1 cellular context compared by ENCODE assay signal in the genomic region with DNA sequence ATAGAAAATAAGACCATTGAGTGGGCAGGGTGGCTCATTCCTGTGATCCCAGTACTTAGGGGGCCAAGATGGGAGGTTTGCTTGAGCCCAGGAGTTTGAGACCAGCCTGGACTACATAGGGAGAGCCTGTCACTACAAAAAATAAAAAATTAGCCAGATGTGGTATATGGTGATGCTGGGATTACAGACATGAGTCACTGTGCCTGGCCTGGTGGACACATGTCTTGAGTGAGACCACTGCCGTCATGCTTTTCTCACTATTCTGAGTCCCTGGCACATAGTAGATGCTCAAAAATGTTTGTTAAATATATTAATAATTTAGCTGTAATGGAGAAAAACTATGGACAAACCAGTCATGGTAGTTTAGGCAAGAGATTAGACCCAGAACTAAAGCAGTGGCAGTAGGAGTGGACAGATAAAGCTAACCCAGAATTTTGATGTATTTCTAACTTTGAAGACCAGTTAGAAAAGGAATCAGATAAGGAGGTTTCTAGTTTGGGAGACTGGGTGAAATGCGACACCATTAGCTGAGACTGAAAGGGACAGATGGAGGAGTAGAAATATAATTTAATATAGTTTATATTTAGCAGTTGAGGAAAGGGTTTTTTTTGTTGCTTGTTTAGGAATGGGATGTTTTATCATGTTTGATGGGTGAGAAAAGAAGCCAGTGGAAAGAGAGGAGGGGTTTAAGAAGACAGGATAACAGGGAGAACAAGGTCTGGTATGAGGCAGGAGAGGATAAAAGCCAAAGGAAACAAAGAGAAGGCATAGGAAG.
TF ChIP-seq lines count a peak whose summit lies in the region.

No MANE protein-coding gene starts in this region.

TF ChIP-seq in K562, 482 proteins besides CTCF, POLR2A, EP300 and RAD21 (continued from another document and continues in another):
- TF ChIP-seq, protein P1, sequence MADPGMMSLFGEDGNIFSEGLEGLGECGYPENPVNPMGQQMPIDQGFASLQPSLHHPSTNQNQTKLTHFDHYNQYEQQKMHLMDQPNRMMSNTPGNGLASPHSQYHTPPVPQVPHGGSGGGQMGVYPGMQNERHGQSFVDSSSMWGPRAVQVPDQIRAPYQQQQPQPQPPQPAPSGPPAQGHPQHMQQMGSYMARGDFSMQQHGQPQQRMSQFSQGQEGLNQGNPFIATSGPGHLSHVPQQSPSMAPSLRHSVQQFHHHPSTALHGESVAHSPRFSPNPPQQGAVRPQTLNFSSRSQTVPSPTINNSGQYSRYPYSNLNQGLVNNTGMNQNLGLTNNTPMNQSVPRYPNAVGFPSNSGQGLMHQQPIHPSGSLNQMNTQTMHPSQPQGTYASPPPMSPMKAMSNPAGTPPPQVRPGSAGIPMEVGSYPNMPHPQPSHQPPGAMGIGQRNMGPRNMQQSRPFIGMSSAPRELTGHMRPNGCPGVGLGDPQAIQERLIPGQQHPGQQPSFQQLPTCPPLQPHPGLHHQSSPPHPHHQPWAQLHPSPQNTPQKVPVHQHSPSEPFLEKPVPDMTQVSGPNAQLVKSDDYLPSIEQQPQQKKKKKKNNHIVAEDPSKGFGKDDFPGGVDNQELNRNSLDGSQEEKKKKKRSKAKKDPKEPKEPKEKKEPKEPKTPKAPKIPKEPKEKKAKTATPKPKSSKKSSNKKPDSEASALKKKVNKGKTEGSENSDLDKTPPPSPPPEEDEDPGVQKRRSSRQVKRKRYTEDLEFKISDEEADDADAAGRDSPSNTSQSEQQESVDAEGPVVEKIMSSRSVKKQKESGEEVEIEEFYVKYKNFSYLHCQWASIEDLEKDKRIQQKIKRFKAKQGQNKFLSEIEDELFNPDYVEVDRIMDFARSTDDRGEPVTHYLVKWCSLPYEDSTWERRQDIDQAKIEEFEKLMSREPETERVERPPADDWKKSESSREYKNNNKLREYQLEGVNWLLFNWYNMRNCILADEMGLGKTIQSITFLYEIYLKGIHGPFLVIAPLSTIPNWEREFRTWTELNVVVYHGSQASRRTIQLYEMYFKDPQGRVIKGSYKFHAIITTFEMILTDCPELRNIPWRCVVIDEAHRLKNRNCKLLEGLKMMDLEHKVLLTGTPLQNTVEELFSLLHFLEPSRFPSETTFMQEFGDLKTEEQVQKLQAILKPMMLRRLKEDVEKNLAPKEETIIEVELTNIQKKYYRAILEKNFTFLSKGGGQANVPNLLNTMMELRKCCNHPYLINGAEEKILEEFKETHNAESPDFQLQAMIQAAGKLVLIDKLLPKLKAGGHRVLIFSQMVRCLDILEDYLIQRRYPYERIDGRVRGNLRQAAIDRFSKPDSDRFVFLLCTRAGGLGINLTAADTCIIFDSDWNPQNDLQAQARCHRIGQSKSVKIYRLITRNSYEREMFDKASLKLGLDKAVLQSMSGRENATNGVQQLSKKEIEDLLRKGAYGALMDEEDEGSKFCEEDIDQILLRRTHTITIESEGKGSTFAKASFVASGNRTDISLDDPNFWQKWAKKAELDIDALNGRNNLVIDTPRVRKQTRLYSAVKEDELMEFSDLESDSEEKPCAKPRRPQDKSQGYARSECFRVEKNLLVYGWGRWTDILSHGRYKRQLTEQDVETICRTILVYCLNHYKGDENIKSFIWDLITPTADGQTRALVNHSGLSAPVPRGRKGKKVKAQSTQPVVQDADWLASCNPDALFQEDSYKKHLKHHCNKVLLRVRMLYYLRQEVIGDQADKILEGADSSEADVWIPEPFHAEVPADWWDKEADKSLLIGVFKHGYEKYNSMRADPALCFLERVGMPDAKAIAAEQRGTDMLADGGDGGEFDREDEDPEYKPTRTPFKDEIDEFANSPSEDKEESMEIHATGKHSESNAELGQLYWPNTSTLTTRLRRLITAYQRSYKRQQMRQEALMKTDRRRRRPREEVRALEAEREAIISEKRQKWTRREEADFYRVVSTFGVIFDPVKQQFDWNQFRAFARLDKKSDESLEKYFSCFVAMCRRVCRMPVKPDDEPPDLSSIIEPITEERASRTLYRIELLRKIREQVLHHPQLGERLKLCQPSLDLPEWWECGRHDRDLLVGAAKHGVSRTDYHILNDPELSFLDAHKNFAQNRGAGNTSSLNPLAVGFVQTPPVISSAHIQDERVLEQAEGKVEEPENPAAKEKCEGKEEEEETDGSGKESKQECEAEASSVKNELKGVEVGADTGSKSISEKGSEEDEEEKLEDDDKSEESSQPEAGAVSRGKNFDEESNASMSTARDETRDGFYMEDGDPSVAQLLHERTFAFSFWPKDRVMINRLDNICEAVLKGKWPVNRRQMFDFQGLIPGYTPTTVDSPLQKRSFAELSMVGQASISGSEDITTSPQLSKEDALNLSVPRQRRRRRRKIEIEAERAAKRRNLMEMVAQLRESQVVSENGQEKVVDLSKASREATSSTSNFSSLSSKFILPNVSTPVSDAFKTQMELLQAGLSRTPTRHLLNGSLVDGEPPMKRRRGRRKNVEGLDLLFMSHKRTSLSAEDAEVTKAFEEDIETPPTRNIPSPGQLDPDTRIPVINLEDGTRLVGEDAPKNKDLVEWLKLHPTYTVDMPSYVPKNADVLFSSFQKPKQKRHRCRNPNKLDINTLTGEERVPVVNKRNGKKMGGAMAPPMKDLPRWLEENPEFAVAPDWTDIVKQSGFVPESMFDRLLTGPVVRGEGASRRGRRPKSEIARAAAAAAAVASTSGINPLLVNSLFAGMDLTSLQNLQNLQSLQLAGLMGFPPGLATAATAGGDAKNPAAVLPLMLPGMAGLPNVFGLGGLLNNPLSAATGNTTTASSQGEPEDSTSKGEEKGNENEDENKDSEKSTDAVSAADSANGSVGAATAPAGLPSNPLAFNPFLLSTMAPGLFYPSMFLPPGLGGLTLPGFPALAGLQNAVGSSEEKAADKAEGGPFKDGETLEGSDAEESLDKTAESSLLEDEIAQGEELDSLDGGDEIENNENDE (IDR thresholded peaks at IDR 0.05; ENCODE audit: low read depth, low read length) = no peak
- TF ChIP-seq GMEB1 (CRISPR knock-in tag; IDR thresholded peaks at IDR 0.05) (no peak), RB1 (IDR thresholded peaks at IDR 0.05; ENCODE audit: low read depth) (no peak), SMAD2 (IDR thresholded peaks at IDR 0.05; ENCODE audit: low read depth, low read length) (no peak), SMARCA4 (IDR thresholded peaks at IDR 0.05) (peak; percentile 70), FOS (IDR thresholded peaks at IDR 0.05; ENCODE audit: extremely low read depth, insufficient read length) (peak; percentile 1), HES1 (IDR thresholded peaks at IDR 0.05; ENCODE audit: low read depth) (peak; percentile 37; the same call in 1 of the 2 replicates), ARID2 (IDR thresholded peaks at IDR 0.05) (peak; percentile 44; the same call in 1 of the 2 replicates), ZNF766 (CRISPR knock-in tag; conservative IDR thresholded peaks at IDR 0.05) (peak; percentile 54; the same call in 1 of the 2 replicates), ZNF436 (CRISPR knock-in tag; IDR thresholded peaks at IDR 0.05) (no peak), FOXK2 (conservative IDR thresholded peaks at IDR 0.05 in 1 of 2, IDR thresholded peaks at IDR 0.05 in 1 of 2; ENCODE audit: low read depth in 2 of 2) (0 out of 4 replicates have a peak, but pooled peaks of 1 of the 2 experiments have one; percentile 20), ZBTB11 (CRISPR knock-in tag; IDR thresholded peaks at IDR 0.05) (no peak), NCOR1 (IDR thresholded peaks at IDR 0.05) (0 out of 2 replicates have a peak, but pooled peaks have one; percentile 26), ZNF197 (CRISPR knock-in tag; IDR thresholded peaks at IDR 0.05; ENCODE audit: low read depth) (0 out of 2 replicates have a peak, but pooled peaks have one; percentile 49), FOSL1 (tag; conservative IDR thresholded peaks at IDR 0.05) (peak; percentile 53; the same call in 1 of the 2 replicates), ESRRB (CRISPR knock-in tag; IDR thresholded peaks at IDR 0.05; ENCODE audit: borderline replicate concordance) (no peak), ZFX (CRISPR knock-in tag; IDR thresholded peaks at IDR 0.05) (0 out of 2 replicates have a peak, but pooled peaks have one; percentile 39), E2F6 (IDR thresholded peaks at IDR 0.05; ENCODE audit: borderline replicate concordance in 1 of 2, extremely low read depth in 1 of 2, insufficient read depth in 1 of 2, insufficient read length in 1 of 2, low read depth in 1 of 2, low read length in 1 of 2, poor library complexity in 1 of 2, severe bottlenecking in 1 of 2) (no peak), ZBED1 (IDR thresholded peaks at IDR 0.05) (no peak), GTF2A2 (tag; IDR thresholded peaks at IDR 0.05) (no peak), RAD51 (IDR thresholded peaks at IDR 0.05; ENCODE audit: borderline replicate concordance, low read depth) (no peak), ZNF217 (CRISPR knock-in tag; IDR thresholded peaks at IDR 0.05) (no peak), PBX2 (CRISPR knock-in tag; IDR thresholded peaks at IDR 0.05; ENCODE audit: low read depth) (no peak), PBX2 (tag; conservative IDR thresholded peaks at IDR 0.05; ENCODE audit: low read depth) (0 out of 2 replicates have a peak, but pooled peaks have one; percentile 10), DPF2 (IDR thresholded peaks at IDR 0.05) (peak; percentile 77)
- TF ChIP-seq, protein P2, sequence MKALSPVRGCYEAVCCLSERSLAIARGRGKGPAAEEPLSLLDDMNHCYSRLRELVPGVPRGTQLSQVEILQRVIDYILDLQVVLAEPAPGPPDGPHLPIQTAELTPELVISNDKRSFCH (CRISPR knock-in tag; IDR thresholded peaks at IDR 0.05) = no peak
- TF ChIP-seq, protein P2 (tag; IDR thresholded peaks at IDR 0.05) = no peak
